27 cellular contexts compared by ENCODE assay signal in genomic region chr6:8437813-8438212, GRCh38.
"Had no signal": no experiment of that assay in that cellular context is flagged by ENCODE, and none has a peak within 500 bp of the region (broad histone marks: within the 10 kb centered on the region; RNA-seq: fewer than 3 reads in every experiment).

No MANE protein-coding gene starts in this region.

- ATAC-seq: activated T-cell treated with anti-CD3 and anti-CD28 coated beads, Interleukin-2, amount 50 U/mL, for 72 hours; SK-N-SH treated with all-trans-retinoic acid at 6 μM for 48 hours; T-helper 17 cell; WTC11 had no signal

- H3K27ac ChIP-seq: Peyer's patch, SJSA1 had no signal

- DNase-seq: activated CD4-positive, alpha-beta memory T cell treated with anti-CD3 and anti-CD28 coated beads, Interleukin-2, amount 10 ng/mL, durations not matched to agents 7 days and 5 days; activated CD4-positive, alpha-beta T cell treated with anti-CD3 and anti-CD28 coated beads for 1 hour; activated CD4-positive, alpha-beta T cell treated with anti-CD3 and anti-CD28 coated beads, Interleukin-2, amount 50 U/mL, for 1 hour; activated effector memory CD4-positive, alpha-beta T cell treated with Interleukin-2 at 50 U/mL for 16 hours; activated naive CD4-positive, alpha-beta T cell; activated T-cell treated with anti-CD3 and anti-CD28 coated beads, Interleukin-2, amount 50 U/mL, for 72 hours; aorta; central memory CD4-positive, alpha-beta T cell; MG63; NCI-H1092 treated with DMSO at 0.1 percent for 48 hours; NCI-H1417 treated with DMSO at 0.1 percent for 48 hours; NCI-H1694; NCI-H2029; NCI-H2107; NCI-H2171 treated with DMSO at 0.1 percent for 48 hours; NCI-H226; NCI-H526 treated with DMSO at 0.1 percent for 48 hours; Peyer's patch; SHP77; SW 1271; T-helper 17 cell; T-helper 9 cell had no signal

- H3K27me3 ChIP-seq: MG63, Peyer's patch, SJSA1 had no signal

- H3K27ac Mint-ChIP-seq: activated CD4-positive, alpha-beta memory T cell treated with anti-CD3 and anti-CD28 coated beads, Interleukin-2, amount 10 ng/mL, durations not matched to agents 7 days and 5 days; activated naive CD4-positive, alpha-beta T cell treated with anti-CD3 and anti-CD28 coated beads, Interleukin-2, amount 50 U/mL, for 24 hours; T-helper 17 cell; WTC11 had no signal

- H3K36me3 ChIP-seq: Peyer's patch had no signal

- H3K4me3 Mint-ChIP-seq: activated CD4-positive, alpha-beta memory T cell treated with anti-CD3 and anti-CD28 coated beads, Interleukin-2, amount 10 ng/mL, durations not matched to agents 7 days and 5 days; activated naive CD4-positive, alpha-beta T cell treated with anti-CD3 and anti-CD28 coated beads, Interleukin-2, amount 50 U/mL, for 24 hours; activated T-cell treated with anti-CD3 and anti-CD28 coated beads, Interleukin-2, amount 50 U/mL, for 72 hours; WTC11 had no signal

- H3K27me3 Mint-ChIP-seq: activated CD4-positive, alpha-beta memory T cell treated with anti-CD3 and anti-CD28 coated beads, Interleukin-2, amount 10 ng/mL, durations not matched to agents 7 days and 5 days; activated naive CD4-positive, alpha-beta T cell treated with anti-CD3 and anti-CD28 coated beads, Interleukin-2, amount 50 U/mL, for 24 hours; T-helper 17 cell had no signal

- H3K9me3 Mint-ChIP-seq: activated CD4-positive, alpha-beta memory T cell treated with anti-CD3 and anti-CD28 coated beads, Interleukin-2, amount 10 ng/mL, durations not matched to agents 7 days and 5 days; activated naive CD4-positive, alpha-beta T cell treated with anti-CD3 and anti-CD28 coated beads, Interleukin-2, amount 50 U/mL, for 24 hours; activated T-cell treated with anti-CD3 and anti-CD28 coated beads, Interleukin-2, amount 50 U/mL, for 72 hours; WTC11 had no signal

- FAIRE-seq: bronchial epithelial cell had no signal

- H3K9me3 ChIP-seq: MG63, Peyer's patch, SJSA1 had no signal

- H3K4me3 ChIP-seq: MG63, Peyer's patch, SJSA1 had no signal

- H3K36me3 Mint-ChIP-seq: WTC11 had no signal
